Comparison of ENCODE assay signal across 10 cellular contexts in the genomic region with DNA sequence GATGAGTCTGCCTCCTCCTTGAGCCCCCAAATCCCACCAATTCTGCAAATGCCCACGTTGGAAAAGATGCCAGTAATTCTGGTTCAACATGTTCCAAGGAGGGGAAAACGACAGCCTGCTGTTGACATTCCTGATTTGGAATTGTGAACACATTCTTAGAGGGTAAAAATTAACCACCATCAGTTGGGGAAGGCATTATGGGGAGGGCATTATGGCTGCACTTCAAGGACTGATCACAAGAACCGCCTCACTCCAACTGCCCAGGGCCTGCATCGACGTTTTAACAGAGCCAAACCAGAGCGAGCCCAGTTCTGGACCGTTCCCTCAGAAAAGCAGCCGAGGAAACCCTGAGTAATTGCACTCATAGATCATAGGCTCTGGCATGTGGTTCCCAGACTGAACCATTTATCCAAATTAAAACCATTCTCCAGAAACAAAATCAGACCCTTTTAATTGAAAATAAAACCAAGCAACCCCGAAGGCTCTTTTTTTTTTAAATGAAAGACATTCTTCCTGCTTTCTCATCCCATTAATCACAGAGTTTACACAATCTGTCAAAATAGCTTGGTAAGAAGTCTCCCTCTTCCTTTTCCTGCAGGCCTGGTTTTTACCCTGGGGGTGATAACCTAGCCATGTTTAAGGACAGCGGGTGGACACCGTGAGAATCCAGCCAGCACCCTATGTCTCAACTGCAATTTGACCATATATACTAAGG. TPM values are rescaled to one million over a fixed set of nuclear protein-coding genes. Genes with fewer than 3 reads are reported as not detected.
DNase-seq lines count a peak whose midpoint lies in the region; ATAC-seq, FAIRE-seq and TF ChIP-seq lines count a peak whose summit lies in the region.
"Had no signal": no experiment of that assay in that cellular context is flagged by ENCODE, and none has a peak within 500 bp of the region (broad histone marks: within the 10 kb centered on the region; RNA-seq: fewer than 3 reads in every experiment).

No MANE protein-coding gene starts in this region.

- peak overlapping the region; percentile 85 for H3K27ac Mint-ChIP-seq in neural progenitor cell

- no peak overlapping the region for H3K4me3 Mint-ChIP-seq in neural progenitor cell

- no peak overlapping the region for H3K9ac ChIP-seq in neural progenitor cell

- H3K9me3 ChIP-seq in neural progenitor cell (ENCODE audit: low read depth): no peaks in the 10 kb centered on the region

- H3K4me1 ChIP-seq in neural progenitor cell: peaks cover 4% of the 10 kb centered on the region

- peaks cover 7% of the 10 kb centered on the region for H3K79me2 ChIP-seq in neural progenitor cell (ENCODE audit: low read depth)

- peaks cover 4% of the 10 kb centered on the region for H3K27me3 Mint-ChIP-seq in neural progenitor cell (ENCODE audit: insufficient read depth, low read depth)

- TF ChIP-seq CTCF in neural progenitor cell (IDR thresholded peaks at IDR 0.05): no peak

- no peak overlapping the region for H2AFZ ChIP-seq in neural progenitor cell (replicated peaks)

- H3K27ac ChIP-seq in neural progenitor cell: no peak overlapping the region

- H3K9me3 Mint-ChIP-seq in neural progenitor cell: no peaks in the 10 kb centered on the region

- peak; percentile 93 for FAIRE-seq in endometrium (lab: Jason Lieb, UNC)

- peak; percentile 45 for DNase-seq in CD1c-positive myeloid dendritic cell (ENCODE audit: extremely low spot score)
- DNase-seq in NOMO-1 treated with dmso at 0.1 percent for 144 hours (lab: John Stamatoyannopoulos, UW; ENCODE audit: unreplicated experiment): peak; percentile 52
- DNase-seq in neural progenitor cell (ENCODE audit: low spot score): no peak
- DNase-seq in HuH-7.5 (ENCODE audit: low spot score): no peak
- DNase-seq in activated naive CD4-positive, alpha-beta T cell treated with anti-CD3 and anti-CD28 coated beads, Interleukin-2, amount 50 U/mL, for 16 hours: no peak
- DNase-seq: NCI-H1105; stimulated activated CD4-positive, alpha-beta T cell treated with anti-CD3 and anti-CD28 coated beads, Interleukin-4, amount 100 ng/mL, for 24 hours had no signal

- H4K20me1 ChIP-seq in neural progenitor cell (ENCODE audit: low read depth): no peaks in the 10 kb centered on the region

- no peak for ATAC-seq in HG02642 (IDR thresholded peaks at IDR 0.05; ENCODE audit: poor library complexity, unreplicated experiment)
- ATAC-seq in HG03045 (IDR thresholded peaks at IDR 0.05; ENCODE audit: unreplicated experiment): no peak

- peaks cover 30% of the 10 kb centered on the region for H3K4me1 Mint-ChIP-seq in neural progenitor cell

- H3F3A ChIP-seq in neural progenitor cell (ENCODE audit: low read depth): no peaks in the 10 kb centered on the region

- H3K36me3 Mint-ChIP-seq in neural progenitor cell: peaks cover 4% of the 10 kb centered on the region

- no peak overlapping the region for H3K4me2 ChIP-seq in neural progenitor cell

- H3K27me3 ChIP-seq in neural progenitor cell: no peaks in the 10 kb centered on the region

- no peaks in the 10 kb centered on the region for H3K36me3 ChIP-seq in neural progenitor cell

- no peak overlapping the region for H3K4me3 ChIP-seq in neural progenitor cell

RNA-seq across cellular contexts. Expression of a gene that starts 8.0 kb away (rescaled TPM):
- total RNA-seq in neural progenitor cell (ENCODE audit: low replicate concordance): 15.0 and 21.8 TPM in 2 replicates

Comparison
In these comparisons a context has a peak if more than half of its experiments do, and no peak if none do; other contexts are left out.
1. DNase-seq: peak in CD1c-positive myeloid dendritic cell (single experiment) and NOMO-1 treated with dmso at 0.1 percent for 144 hours (single experiment); none in neural progenitor cell (single experiment), HuH-7.5 (single experiment) and activated naive CD4-positive, alpha-beta T cell treated with anti-CD3 and anti-CD28 coated beads, Interleukin-2, amount 50 U/mL, for 16 hours (single experiment).